ENCODE assay signal across 8 cellular contexts in the genomic region with DNA sequence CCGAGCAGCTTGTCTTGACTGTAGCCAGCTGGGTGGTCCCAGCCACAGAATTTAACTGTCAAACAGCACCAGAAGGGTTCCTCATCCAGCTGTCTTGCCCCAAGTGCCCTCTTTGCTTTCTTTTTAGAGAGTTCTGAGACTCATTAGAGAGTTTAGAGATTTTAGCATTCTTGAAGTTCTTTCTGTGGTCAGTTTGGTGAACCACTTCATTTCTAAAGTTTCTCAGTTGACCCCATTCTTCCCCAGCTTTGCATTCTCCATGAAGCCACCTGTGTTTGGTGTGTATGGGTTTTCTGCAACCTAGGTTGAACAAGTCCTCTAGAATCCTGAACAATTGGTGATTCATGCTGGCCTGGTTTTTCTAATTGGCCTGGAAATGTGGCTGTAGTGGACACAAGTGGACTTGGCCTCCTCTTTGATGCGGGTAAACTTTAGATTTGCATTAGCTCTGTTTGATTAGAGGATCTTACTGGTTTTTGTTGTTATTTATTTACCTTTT. TPM values are rescaled to one million over a fixed set of nuclear protein-coding genes. Genes with fewer than 3 reads are reported as not detected.
A peak's percentile ranks its signal among the peaks of the same experiment; 100 is the strongest.
DNase-seq lines count a peak whose midpoint lies in the region; ATAC-seq and TF ChIP-seq lines count a peak whose summit lies in the region.

No MANE protein-coding gene starts in this region.

- no peak for TF ChIP-seq CTCF in kidney epithelial cell (IDR thresholded peaks at IDR 0.05; ENCODE audit: insufficient read depth, low read length, poor library complexity, severe bottlenecking)

- ATAC-seq in GM18519 (IDR thresholded peaks at IDR 0.05; ENCODE audit: low FRiP score, unreplicated experiment) (peak; percentile 79), HG02759 (IDR thresholded peaks at IDR 0.05; ENCODE audit: unreplicated experiment) (peak; percentile 89), T-cell (replicated peaks in 1 of 4) (no peak)

- H3K36me3 Mint-ChIP-seq in T-cell: peaks cover 13% of the 10 kb centered on the region

- POLR2A ChIA-PET in T-cell (lab: Charles Lee): interaction anchor here (0.6 to 0.7 kb wide), 2 partner anchors 19 to 39 kb away, joined by 4 to 9 read pairs; no protein-coding TSS in a partner anchor

- H3K4me3 ChIP-seq in kidney epithelial cell (ENCODE audit: low read depth, low read length): no peak overlapping the region

- intact Hi-C loops in head of caudate nucleus (cut with DNase I): no loop called here

- CTCF ChIA-PET in T-cell (lab: Charles Lee): interaction anchor here (0.7 to 0.9 kb wide), 2 partner anchors 39 to 1162 kb away, joined by 3 to 7 read pairs; no protein-coding TSS in a partner anchor

- H3K9me3 Mint-ChIP-seq in T-cell: no peaks in the 10 kb centered on the region

- H3K27me3 ChIP-seq in kidney epithelial cell (ENCODE audit: control insufficient read depth, insufficient read depth, low read length): no peaks in the 10 kb centered on the region

- H3K4me3 Mint-ChIP-seq in T-cell: peak overlapping the region in 1 of 3 donors; percentile 7

- DNase-seq in RPMI8226: peak; percentile 57
- DNase-seq in kidney epithelial cell (ENCODE audit: low read depth): peak; percentile 86
- no peak for DNase-seq in NK-92 treated with Interleukin-12 subunit alpha and Interleukin-12 subunit beta, amount 100 ng/mL, for 24 hours (lab: John Stamatoyannopoulos, UW)
- DNase-seq in head of caudate nucleus: no peak
- no peak for DNase-seq in GOT3 (lab: John Stamatoyannopoulos, UW)
- no peak for DNase-seq in T-cell

- H3K27ac Mint-ChIP-seq in T-cell: peak overlapping the region in 1 of 2 donors; percentile 25

- H3K36me3 ChIP-seq in kidney epithelial cell (ENCODE audit: control insufficient read depth, insufficient read depth, low read length): no peaks in the 10 kb centered on the region

- peaks cover 50 to 74% (median 62%) of the 10 kb centered on the region in 3 donors for H3K4me1 Mint-ChIP-seq in T-cell

- no peaks in the 10 kb centered on the region for H3K27me3 Mint-ChIP-seq in T-cell

RNA-seq across cellular contexts. Expression of a gene that starts 33.7 kb away (rescaled TPM):
- 536 and 566 TPM in 2 replicates for total RNA-seq in kidney epithelial cell
- 10 to 100 TPM; 37.0 to 79.7 (median 39.4) TPM for total RNA-seq in T-cell

Comparison
In these comparisons a context has a peak if more than half of its experiments do, and no peak if none do; other contexts are left out.
1. ATAC-seq: peak in GM18519 (single experiment) and HG02759 (single experiment); none in T-cell (0 of 4).
2. DNase-seq: peak in RPMI8226 (single experiment) and kidney epithelial cell (single experiment); none in NK-92 treated with Interleukin-12 subunit alpha and Interleukin-12 subunit beta, amount 100 ng/mL, for 24 hours (single experiment), head of caudate nucleus (0 of 42), GOT3 (single experiment) and T-cell (0 of 34).